In genomic region chr11:727859-728748, GRCh38 we compare ENCODE assay signal across 8 cellular contexts. TPM values are rescaled to one million over a fixed set of nuclear protein-coding genes. Genes with fewer than 3 reads are reported as not detected.
DNase-seq lines count a peak whose midpoint lies in the region; ATAC-seq and TF ChIP-seq lines count a peak whose summit lies in the region.

No MANE protein-coding gene starts in this region.

- H3K4me3 ChIP-seq in Jurkat, Clone E6-1 (ENCODE audit: low read length), result no peak overlapping the region
- H3K4me3 ChIP-seq in right atrium auricular region, result no peak overlapping the region

- peak overlapping the region; percentile 50 to 71 for H3K27ac ChIP-seq in right atrium auricular region

- H3K27me3 ChIP-seq in right atrium auricular region, result peaks cover 4 to 10% of the 10 kb centered on the region in 2 donors

- peak; percentile 96 to 98 for TF ChIP-seq CTCF in right atrium auricular region (IDR thresholded peaks at IDR 0.05)

- H3K36me3 Mint-ChIP-seq in T-helper 17 cell (ENCODE audit: low read depth), result peaks cover 1% of the 10 kb centered on the region

- H3K27me3 Mint-ChIP-seq in T-helper 17 cell, result peaks cover 3% of the 10 kb centered on the region

- H3K27ac Mint-ChIP-seq in T-helper 17 cell, result no peak overlapping the region

- H3K9me3 ChIP-seq in T-helper 17 cell (ENCODE audit: control insufficient read depth, low read length, poor library complexity, severe bottlenecking) (no peaks in the 10 kb centered on the region), right atrium auricular region (no peaks in the 10 kb centered on the region)

- H3K36me3 ChIP-seq in right atrium auricular region, result no peaks in the 10 kb centered on the region

- peak; percentile 53 for DNase-seq in NK-92 treated with Interleukin-12 subunit alpha and Interleukin-12 subunit beta, amount 100 ng/mL, for 24 hours (lab: John Stamatoyannopoulos, UW)
- DNase-seq in NK-92 (lab: John Stamatoyannopoulos, UW; ENCODE audit: unreplicated experiment), result no peak
- peak; percentile 48 for DNase-seq in Jurkat, Clone E6-1 (ENCODE audit: low read depth, low spot score)
- DNase-seq in T-helper 17 cell, result peak; percentile 71 to 83 (median 75)
- peak in 43 of 56 donors; percentile 35 to 83 (median 61) for DNase-seq in amygdala (lab: John Stamatoyannopoulos, UW)
- DNase-seq in right atrium auricular region (ENCODE audit: low spot score), result peak; percentile 89
- DNase-seq in sciatic nerve (ENCODE audit: low spot score), result peak; percentile 91

- peaks cover 0 to 40% of the 10 kb centered on the region in 2 donors for H3K4me1 ChIP-seq in right atrium auricular region

- intact Hi-C loops in sciatic nerve (cut with DNase I), result no loop called here

- H3K4me3 Mint-ChIP-seq in T-helper 17 cell, result peak overlapping the region; percentile 36

- H3K4me1 Mint-ChIP-seq in T-helper 17 cell, result peaks cover 6% of the 10 kb centered on the region

- ATAC-seq in T-helper 17 cell (peak; percentile 89), sciatic nerve (peak; percentile 87), HG02973 (IDR thresholded peaks at IDR 0.05; ENCODE audit: unreplicated experiment) (no peak)

RNA-seq across cellular contexts. Expression of gene TALDO1, which starts 19.2 kb away (rescaled TPM):
- polyA plus RNA-seq in Jurkat, Clone E6-1 (2012; ENCODE audit: insufficient read depth, insufficient read length), result 390 TPM
- total RNA-seq in T-helper 17 cell, result 100 to 1,000 TPM in 1 of 2 donors, 10 to 100 TPM in 1; 60.4 to 102 TPM
- total RNA-seq in right atrium auricular region, result 100 to 1,000 TPM in 1 of 2 donors, 10 to 100 TPM in 1; 90.3 to 111 TPM
- total RNA-seq in sciatic nerve, result 187 TPM

RNA-seq across cellular contexts. Expression of gene EPS8L2, which starts 22.1 kb away (rescaled TPM):
- polyA plus RNA-seq in Jurkat, Clone E6-1 (2012; ENCODE audit: insufficient read depth, insufficient read length), result 3.5 TPM
- total RNA-seq in T-helper 17 cell, result 10 to 100 TPM in 1 of 2 donors, 1 to 10 TPM in 1; 6.8 to 11.7 TPM
- total RNA-seq in right atrium auricular region, result 1 to 10 TPM; 4.7 to 7.5 TPM
- total RNA-seq in sciatic nerve, result 24.9 TPM

RNA-seq across cellular contexts. Expression of gene TMEM80, which starts 32.5 kb away (rescaled TPM):
- polyA plus RNA-seq in Jurkat, Clone E6-1 (2012; ENCODE audit: insufficient read depth, insufficient read length), result 22.0 TPM
- 10 to 100 TPM; 20.8 to 21.3 TPM for total RNA-seq in T-helper 17 cell
- 10 to 100 TPM; 12.5 to 20.7 TPM for total RNA-seq in right atrium auricular region
- total RNA-seq in sciatic nerve, result 28.4 TPM

RNA-seq across cellular contexts. Expression of gene DEAF1, which starts 33.1 kb away (rescaled TPM):
- polyA plus RNA-seq in Jurkat, Clone E6-1 (2012; ENCODE audit: insufficient read depth, insufficient read length), result 75.8 TPM
- total RNA-seq in T-helper 17 cell (10 to 100 TPM; 55.3 to 77.1 TPM), right atrium auricular region (10 to 100 TPM; 15.5 to 26.6 TPM), sciatic nerve (52.8 TPM)

RNA-seq across cellular contexts. Expression of gene GATD1, which starts 49.2 kb away (rescaled TPM):
- polyA plus RNA-seq in Jurkat, Clone E6-1 (2012; ENCODE audit: insufficient read depth, insufficient read length), result 50.0 TPM
- total RNA-seq in T-helper 17 cell (10 to 100 TPM; 36.7 to 44.3 TPM), right atrium auricular region (10 to 100 TPM; 13.3 to 29.8 TPM), sciatic nerve (74.8 TPM)
